Comparison of ENCODE assay signal across 17 cellular contexts in genomic region chr3:115989927-115990326, GRCh38.
DNase-seq lines count a peak whose midpoint lies in the region; ATAC-seq and TF ChIP-seq lines count a peak whose summit lies in the region.
"Had no signal": no experiment of that assay in that cellular context is flagged by ENCODE, and none has a peak within 500 bp of the region (broad histone marks: within the 10 kb centered on the region; RNA-seq: fewer than 3 reads in every experiment).

No MANE protein-coding gene starts in this region.

- POLR2A ChIA-PET in activated CD8-positive, alpha-beta T cell treated with anti-CD3 and anti-CD28 coated beads, Interleukin-2, amount 10 ng/mL, durations not matched to agents 7 days and 5 days (lab: Charles Lee): no interaction called here

- ATAC-seq in GM21367 (IDR thresholded peaks at IDR 0.05; ENCODE audit: unreplicated experiment): no peak
- ATAC-seq in activated CD8-positive, alpha-beta T cell treated with anti-CD3 and anti-CD28 coated beads, Interleukin-2, amount 10 ng/mL, durations not matched to agents 7 days and 5 days: no peak
- ATAC-seq: left cardiac atrium had no signal

- no peak overlapping the region for H3K4me3 ChIP-seq in adipocyte (ENCODE audit: low read length)
- H3K4me3 ChIP-seq: prostate gland, suprapubic skin had no signal

- H3K27me3 Mint-ChIP-seq in activated CD8-positive, alpha-beta T cell treated with anti-CD3 and anti-CD28 coated beads, Interleukin-2, amount 10 ng/mL, durations not matched to agents 7 days and 5 days (ENCODE audit: low read depth): no peaks in the 10 kb centered on the region
- H3K27me3 Mint-ChIP-seq: brain had no signal

- H3K4me1 ChIP-seq in adipocyte (ENCODE audit: control insufficient read depth, insufficient read depth, low read length): peaks cover 8% of the 10 kb centered on the region
- H3K4me1 ChIP-seq: BE2C, prostate gland, suprapubic skin had no signal

- H3K9ac ChIP-seq in adipocyte (ENCODE audit: low read length): no peak overlapping the region

- H3K4me1 Mint-ChIP-seq in activated CD8-positive, alpha-beta T cell treated with anti-CD3 and anti-CD28 coated beads, Interleukin-2, amount 10 ng/mL, durations not matched to agents 7 days and 5 days (ENCODE audit: low read depth): no peaks in the 10 kb centered on the region

- H3K36me3 Mint-ChIP-seq in activated CD8-positive, alpha-beta T cell treated with anti-CD3 and anti-CD28 coated beads, Interleukin-2, amount 10 ng/mL, durations not matched to agents 7 days and 5 days (ENCODE audit: low read depth): no peaks in the 10 kb centered on the region
- H3K36me3 Mint-ChIP-seq: brain had no signal

- DNase-seq in AG08395 (ENCODE audit: low spot score) (peak; percentile 61), HS-5 (ENCODE audit: low read depth) (peak; percentile 87), adipocyte (ENCODE audit: low read depth) (peak; percentile 74), iris pigment epithelial cell (ENCODE audit: low read depth) (peak; percentile 67), HUDEP-2 (lab: John Stamatoyannopoulos, UW; ENCODE audit: unreplicated experiment in 76 of 76) (no peak), GM10266 (ENCODE audit: extremely low spot score) (no peak)
- DNase-seq in activated CD8-positive, alpha-beta T cell treated with anti-CD3 and anti-CD28 coated beads, Interleukin-2, amount 10 ng/mL, durations not matched to agents 7 days and 5 days: no peak
- DNase-seq: activated effector memory CD4-positive, alpha-beta T cell treated with Interleukin-2 at 50 U/mL for 16 hours; BE2C; DMS 273 treated with DMSO at 0.1 percent for 48 hours; left cardiac atrium; MM.1S; NCI-H2171 treated with DMSO at 0.1 percent for 48 hours had no signal

- no peak overlapping the region for H3K4me3 Mint-ChIP-seq in activated CD8-positive, alpha-beta T cell treated with anti-CD3 and anti-CD28 coated beads, Interleukin-2, amount 10 ng/mL, durations not matched to agents 7 days and 5 days
- H3K4me3 Mint-ChIP-seq: brain had no signal

- H3K27me3 ChIP-seq in adipocyte (replicated peaks; ENCODE audit: control insufficient read depth, insufficient read depth, low read length): no peaks in the 10 kb centered on the region
- H3K27me3 ChIP-seq: BE2C, suprapubic skin had no signal

- H3K9me3 ChIP-seq in adipocyte (ENCODE audit: control insufficient read depth, low read length): peaks cover 5% of the 10 kb centered on the region
- H3K9me3 ChIP-seq: BE2C, prostate gland, suprapubic skin had no signal

- TF ChIP-seq CTCF in GM10266 (IDR thresholded peaks at IDR 0.05; ENCODE audit: control insufficient read depth, insufficient read depth, low read depth, missing control alignments): no peak

- H3K36me3 ChIP-seq in adipocyte (ENCODE audit: control insufficient read depth, insufficient read depth, low read length, severe bottlenecking): no peaks in the 10 kb centered on the region
- H3K36me3 ChIP-seq: BE2C, prostate gland, suprapubic skin had no signal

- no peaks in the 10 kb centered on the region for H3K9me3 Mint-ChIP-seq in activated CD8-positive, alpha-beta T cell treated with anti-CD3 and anti-CD28 coated beads, Interleukin-2, amount 10 ng/mL, durations not matched to agents 7 days and 5 days (ENCODE audit: insufficient read depth)
- H3K9me3 Mint-ChIP-seq: brain had no signal

- CTCF ChIA-PET in activated CD8-positive, alpha-beta T cell treated with anti-CD3 and anti-CD28 coated beads, Interleukin-2, amount 10 ng/mL, durations not matched to agents 7 days and 5 days (lab: Charles Lee): no interaction called here

- no peak overlapping the region for H3K27ac Mint-ChIP-seq in activated CD8-positive, alpha-beta T cell treated with anti-CD3 and anti-CD28 coated beads, Interleukin-2, amount 10 ng/mL, durations not matched to agents 7 days and 5 days
- H3K27ac Mint-ChIP-seq: brain had no signal

Comparison
In these comparisons a context has a peak if more than half of its experiments do, and no peak if none do; other contexts are left out.
1. DNase-seq: peak in AG08395 (single experiment), HS-5 (single experiment), adipocyte (single experiment) and iris pigment epithelial cell (single experiment); none in HUDEP-2 (0 of 76), GM10266 (single experiment) and activated CD8-positive, alpha-beta T cell treated with anti-CD3 and anti-CD28 coated beads, Interleukin-2, amount 10 ng/mL, durations not matched to agents 7 days and 5 days (single experiment).